In genomic region chr22:41448189-41448808, GRCh38 we compare ENCODE assay signal across 8 cellular contexts.
DNase-seq lines count a peak whose midpoint lies in the region; ATAC-seq and TF ChIP-seq lines count a peak whose summit lies in the region.

No MANE protein-coding gene starts in this region.

- POLR2A ChIA-PET in AG04449 (lab: Yijun Ruan, JAX) = interaction anchor here (0.7 to 4.4 kb wide), 8 partner anchors 10 to 69 kb away, joined by 3 to 50 read pairs (median 3); partner anchors contain the start of genes ACO2, PHF5A and TEF

- DNase-seq in AG04449 (ENCODE audit: low read depth, low spot score) (peak; percentile 96), NCI-H446 treated with DMSO at 0.1 percent for 48 hours (lab: John Stamatoyannopoulos, UW) (peak; percentile 99), cerebellar nuclear complex (lab: John Stamatoyannopoulos, UW) (peak; percentile 97 to 99), islet precursor cell (peak; percentile 99)
- DNase-seq in activated CD4-positive, CD25-positive, alpha-beta regulatory T cell treated with anti-CD3 and anti-CD28 coated beads, Interleukin-2, amount 50 U/mL, for 72 hours = peak; percentile 79
- peak; percentile 79 for DNase-seq in stimulated activated CD4-positive, alpha-beta T cell treated with anti-CD3 and anti-CD28 coated beads, Interleukin-12 subunit alpha, Interleukin-12 subunit beta, amount 100 ng/mL, for 4 hours

- peak; percentile 51 for ATAC-seq in GM19023 (IDR thresholded peaks at IDR 0.05; ENCODE audit: unreplicated experiment)
- peak; percentile 52 for ATAC-seq in HG03354 (IDR thresholded peaks at IDR 0.05; ENCODE audit: poor library complexity, severe bottlenecking, unreplicated experiment)

- H3K4me3 ChIP-seq in AG04449 (ENCODE audit: low read depth, low read length) = peak overlapping the region; percentile 86

- CTCF ChIA-PET in AG04449 (lab: Yijun Ruan, JAX) = interaction anchor here (0.8 to 2.0 kb wide), 7 partner anchors 10 to 95 kb away, joined by 3 to 10 read pairs (median 3); no protein-coding TSS in a partner anchor

- TF ChIP-seq CTCF in AG04449 (IDR thresholded peaks at IDR 0.05; ENCODE audit: insufficient read depth, low read length, missing control alignments) = no peak

Comparison
In these comparisons a context has a peak if more than half of its experiments do, and no peak if none do; other contexts are left out.
1. Peak in every context shown above with its lines: DNase-seq, ATAC-seq and H3K4me3 ChIP-seq.